Comparison of ENCODE assay signal across 8 cellular contexts in genomic region chr3:143971367-143972154, GRCh38. TPM values are rescaled to one million over a fixed set of nuclear protein-coding genes. Genes with fewer than 3 reads are reported as not detected.
DNase-seq lines count a peak whose midpoint lies in the region; ATAC-seq, FAIRE-seq and TF ChIP-seq lines count a peak whose summit lies in the region.

Gene DIPK2A (plus strand): TSS chr3:143971823. CDS start chr3:143972333, 510 bp downstream.

- intact Hi-C loops in T-helper 2 cell treated with Interferon-gamma antibody and Interleukin-4, amounts not matched to agents 100 ng/mL and 5 ng/mL, for 36 hours (cut with micrococcal nuclease): loop anchor here (1.0 to 5.0 kb wide), 9 partner anchors 123 to 1524 kb away; partner anchors contain the start of genes CHST2, SLC9A9, TRPC1 and U2SURP
- intact Hi-C loops in psoas muscle (cut with DNase I): loop anchor here in 1 of 2 donors (5.0 kb wide), 1 partner anchor 801 kb away; no protein-coding TSS in a partner anchor

- no peaks in the 10 kb centered on the region for H3K9me3 ChIP-seq in right atrium auricular region
- no peaks in the 10 kb centered on the region for H3K9me3 ChIP-seq in psoas muscle

- no peak for TF ChIP-seq CTCF in right atrium auricular region (IDR thresholded peaks at IDR 0.05)
- TF ChIP-seq CTCF in psoas muscle (IDR thresholded peaks at IDR 0.05): no peak

- H3K4me3 ChIP-seq in right atrium auricular region (peak within 1 kb of the TSS; percentile 89 to 97), psoas muscle (peak within 1 kb of the TSS; percentile 77), urinary bladder (ENCODE audit: low read depth, low read length) (peak within 1 kb of the TSS; percentile 81)

- H3K36me3 ChIP-seq in right atrium auricular region (no peaks in the 10 kb centered on the region), psoas muscle (ENCODE audit: insufficient read depth in 1 of 2, low read depth in 1 of 2) (no peaks in the 10 kb centered on the region), urinary bladder (ENCODE audit: insufficient read depth) (no peaks in the 10 kb centered on the region)

- H3K27ac ChIP-seq in right atrium auricular region: peak within 1 kb of the TSS; percentile 97 to 99
- peak within 1 kb of the TSS; percentile 92 for H3K27ac ChIP-seq in psoas muscle
- peak within 1 kb of the TSS; percentile 98 for H3K27ac ChIP-seq in urinary bladder (ENCODE audit: low read depth)

- DNase-seq in GM18507 (ENCODE audit: extremely low spot score, insufficient read length, low read depth) (peak; percentile 67), NCI-H1930 (lab: John Stamatoyannopoulos, UW) (peak; percentile 94 to 97), anterior cingulate cortex (lab: John Stamatoyannopoulos, UW) (peak; percentile 86 to 100 (median 97)), right atrium auricular region (ENCODE audit: low spot score) (peak; percentile 94), psoas muscle (peak; percentile 96 to 97)

- peak; percentile 46 for ATAC-seq in HG02973 (IDR thresholded peaks at IDR 0.05; ENCODE audit: unreplicated experiment)
- peak; percentile 89 to 91 (median 90) for ATAC-seq in psoas muscle

- H3K27me3 ChIP-seq in right atrium auricular region (no peaks in the 10 kb centered on the region), psoas muscle (ENCODE audit: insufficient read depth in 3 of 3, low read length in 2 of 3) (no peaks in the 10 kb centered on the region)

- 0 to 1% (median 0%) methylated on average over 66 to 70 of the region's 70 CpGs for WGBS in psoas muscle, 3 donors
- WGBS in urinary bladder: under 1% methylated on average over 70 of the region's 70 CpGs

- peaks cover 0 to 24% of the 10 kb centered on the region in 2 donors for H3K4me1 ChIP-seq in right atrium auricular region
- H3K4me1 ChIP-seq in psoas muscle: peaks cover 26% of the 10 kb centered on the region
- no peaks in the 10 kb centered on the region for H3K4me1 ChIP-seq in urinary bladder (ENCODE audit: insufficient read depth)

- FAIRE-seq in GM18507 (lab: Jason Lieb, UNC): peak; percentile 87

RNA-seq across cellular contexts. Expression of gene DIPK2A, which starts in this region (rescaled TPM):
- total RNA-seq in T-helper 2 cell treated with Interferon-gamma antibody and Interleukin-4, amounts not matched to agents 100 ng/mL and 5 ng/mL, for 36 hours: 19.9 and 21.9 TPM in 2 replicates
- total RNA-seq in right atrium auricular region (10 to 100 TPM; 10.0 to 21.5 TPM), psoas muscle (1 to 10 TPM; 3.7 to 9.8 (median 6.4) TPM), urinary bladder (104 TPM)
- polyA plus RNA-seq in psoas muscle (1 to 10 TPM; 2.6 to 4.5 (median 4.2) TPM), urinary bladder (18.9 TPM)

Comparison
In these comparisons a context has a peak if more than half of its experiments do, and no peak if none do; other contexts are left out.
1. Peak in every context shown above with its lines: DNase-seq, ATAC-seq, H3K4me3 ChIP-seq and H3K27ac ChIP-seq.